ENCODE assay signal across 19 cellular contexts in the genomic region with DNA sequence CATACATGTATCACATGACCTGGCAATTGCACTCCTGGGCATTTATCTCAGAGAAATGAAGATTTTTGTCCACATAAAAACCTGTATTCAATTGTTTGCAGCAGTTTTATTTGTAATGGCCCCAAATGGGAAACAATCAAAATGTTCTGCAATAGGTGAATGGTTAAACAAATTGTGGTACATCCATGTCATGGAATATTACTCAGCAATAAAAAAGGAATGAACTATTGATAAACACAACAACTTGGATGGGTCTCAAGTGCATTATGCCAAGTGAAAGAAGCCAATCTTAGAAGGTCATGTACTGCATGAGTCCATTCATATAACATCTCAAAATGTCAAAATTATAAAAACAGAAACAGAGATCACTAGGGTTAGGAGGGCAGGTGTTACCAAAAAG.
"Had no signal": no experiment of that assay in that cellular context is flagged by ENCODE, and none has a peak within 500 bp of the region (broad histone marks: within the 10 kb centered on the region; RNA-seq: fewer than 3 reads in every experiment).

No MANE protein-coding gene starts in this region.

- H3K36me3 ChIP-seq: sigmoid colon, stomach had no signal

- FAIRE-seq: colon, urothelium cell line had no signal

- H3K4me2 ChIP-seq: hepatocyte had no signal

- H3K27me3 ChIP-seq: sigmoid colon had no signal

- H2AFZ ChIP-seq: hepatocyte had no signal

- DNase-seq: effector memory CD8-positive, alpha-beta T cell; foreskin melanocyte; head of caudate nucleus; left colon; left ventricle myocardium superior; mesenchymal stem cell; midbrain; posterior cingulate gyrus; sigmoid colon; stimulated activated CD4-positive, alpha-beta T cell treated with anti-CD3 and anti-CD28 coated beads, Interleukin-12 subunit alpha, Interleukin-12 subunit beta, amount 100 ng/mL, for 4 hours; stimulated activated naive CD4-positive, alpha-beta T cell; stomach; substantia nigra; trophoblast cell had no signal

- ATAC-seq: effector memory CD8-positive, alpha-beta T cell; left colon; left ventricle myocardium superior had no signal

- H3K4me3 ChIP-seq: hepatocyte, lung, sigmoid colon, skin epidermis, stomach had no signal

- H3K9me3 ChIP-seq: sigmoid colon, stomach had no signal

- H3K27ac ChIP-seq: hepatocyte, sigmoid colon, skin epidermis, stomach had no signal
